ENCODE assay signal across 9 cellular contexts in the genomic region with DNA sequence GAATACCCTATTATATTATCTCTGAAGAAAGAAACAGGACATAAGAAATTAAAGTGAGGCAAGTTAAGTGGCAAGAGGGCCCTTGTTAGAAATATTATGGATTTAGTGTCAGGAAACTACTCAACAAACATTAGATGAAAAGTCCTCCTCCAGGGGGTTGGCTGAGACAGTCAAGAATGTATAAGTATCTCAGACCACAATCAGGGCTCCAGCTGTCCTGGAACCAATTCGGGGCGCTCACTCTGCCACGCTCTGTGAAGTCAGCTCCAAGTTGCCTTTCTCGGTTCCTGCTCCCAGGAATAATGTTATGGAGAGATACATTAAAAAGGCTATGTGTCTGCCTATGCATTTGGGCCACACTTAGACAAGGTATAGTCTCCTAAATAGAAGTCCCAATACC.
"Had no signal": no experiment of that assay in that cellular context is flagged by ENCODE, and none has a peak within 500 bp of the region (broad histone marks: within the 10 kb centered on the region; RNA-seq: fewer than 3 reads in every experiment).

No MANE protein-coding gene starts in this region.

- H3K27ac ChIP-seq: GM23248, HL-60 had no signal

- H3K27me3 Mint-ChIP-seq: IgD-negative memory B cell had no signal

- H3K4me1 ChIP-seq: HAP-1 had no signal

- H3K4me3 Mint-ChIP-seq: HFFc6, IgD-negative memory B cell had no signal

- H3K36me3 ChIP-seq: HAP-1 had no signal

- H3K9ac ChIP-seq: GM23248 had no signal

- H3K9me3 Mint-ChIP-seq: HFFc6, IgD-negative memory B cell had no signal

- H3K27ac Mint-ChIP-seq: HFFc6, IgD-negative memory B cell had no signal

- H3K9me3 ChIP-seq: HAP-1 had no signal

- DNase-seq: GM23248, GOT3, H7, HFFc6 had no signal

- H3K4me3 ChIP-seq: GM23248, HAP-1 had no signal

- ATAC-seq: HCT116, HepG2 had no signal
